1 cellular context compared by ENCODE assay signal in genomic region chr9:34576943-34577634, GRCh38.
TF ChIP-seq lines count a peak whose summit lies in the region.

No MANE protein-coding gene starts in this region.

TF ChIP-seq in K562, 482 proteins besides CTCF, POLR2A, EP300 and RAD21:
- TF ChIP-seq RBM14 (IDR thresholded peaks at IDR 0.05; ENCODE audit: borderline replicate concordance, insufficient read depth, low read depth, low read length): no peak
- TF ChIP-seq COPS2 (conservative IDR thresholded peaks at IDR 0.05): no peak
- TF ChIP-seq HMG20A (CRISPR knock-in tag; conservative IDR thresholded peaks at IDR 0.05): no peak
- TF ChIP-seq SREBF1 (IDR thresholded peaks at IDR 0.05; ENCODE audit: borderline replicate concordance, low read depth, low read length): no peak
- TF ChIP-seq, protein P1, sequence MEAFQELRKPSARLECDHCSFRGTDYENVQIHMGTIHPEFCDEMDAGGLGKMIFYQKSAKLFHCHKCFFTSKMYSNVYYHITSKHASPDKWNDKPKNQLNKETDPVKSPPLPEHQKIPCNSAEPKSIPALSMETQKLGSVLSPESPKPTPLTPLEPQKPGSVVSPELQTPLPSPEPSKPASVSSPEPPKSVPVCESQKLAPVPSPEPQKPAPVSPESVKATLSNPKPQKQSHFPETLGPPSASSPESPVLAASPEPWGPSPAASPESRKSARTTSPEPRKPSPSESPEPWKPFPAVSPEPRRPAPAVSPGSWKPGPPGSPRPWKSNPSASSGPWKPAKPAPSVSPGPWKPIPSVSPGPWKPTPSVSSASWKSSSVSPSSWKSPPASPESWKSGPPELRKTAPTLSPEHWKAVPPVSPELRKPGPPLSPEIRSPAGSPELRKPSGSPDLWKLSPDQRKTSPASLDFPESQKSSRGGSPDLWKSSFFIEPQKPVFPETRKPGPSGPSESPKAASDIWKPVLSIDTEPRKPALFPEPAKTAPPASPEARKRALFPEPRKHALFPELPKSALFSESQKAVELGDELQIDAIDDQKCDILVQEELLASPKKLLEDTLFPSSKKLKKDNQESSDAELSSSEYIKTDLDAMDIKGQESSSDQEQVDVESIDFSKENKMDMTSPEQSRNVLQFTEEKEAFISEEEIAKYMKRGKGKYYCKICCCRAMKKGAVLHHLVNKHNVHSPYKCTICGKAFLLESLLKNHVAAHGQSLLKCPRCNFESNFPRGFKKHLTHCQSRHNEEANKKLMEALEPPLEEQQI (IDR thresholded peaks at IDR 0.05): no peak
- TF ChIP-seq, protein P2, sequence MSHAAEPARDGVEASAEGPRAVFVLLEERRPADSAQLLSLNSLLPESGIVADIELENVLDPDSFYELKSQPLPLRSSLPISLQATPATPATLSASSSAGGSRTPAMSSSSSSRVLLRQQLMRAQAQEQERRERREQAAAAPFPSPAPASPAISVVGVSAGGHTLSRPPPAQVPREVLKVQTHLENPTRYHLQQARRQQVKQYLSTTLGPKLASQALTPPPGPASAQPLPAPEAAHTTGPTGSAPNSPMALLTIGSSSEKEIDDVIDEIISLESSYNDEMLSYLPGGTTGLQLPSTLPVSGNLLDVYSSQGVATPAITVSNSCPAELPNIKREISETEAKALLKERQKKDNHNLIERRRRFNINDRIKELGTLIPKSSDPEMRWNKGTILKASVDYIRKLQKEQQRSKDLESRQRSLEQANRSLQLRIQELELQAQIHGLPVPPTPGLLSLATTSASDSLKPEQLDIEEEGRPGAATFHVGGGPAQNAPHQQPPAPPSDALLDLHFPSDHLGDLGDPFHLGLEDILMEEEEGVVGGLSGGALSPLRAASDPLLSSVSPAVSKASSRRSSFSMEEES (CRISPR knock-in tag; IDR thresholded peaks at IDR 0.05): no peak
- no peak for TF ChIP-seq SNRNP70 (optimal IDR thresholded peaks at IDR 0.05; ENCODE audit: low read depth, low read length)
- no peak for TF ChIP-seq ATF2 (CRISPR knock-in tag; IDR thresholded peaks at IDR 0.05)
- no peak for TF ChIP-seq ZNF3 (CRISPR knock-in tag; IDR thresholded peaks at IDR 0.05)
- TF ChIP-seq ELK1 (CRISPR knock-in tag; IDR thresholded peaks at IDR 0.05): no peak
- TF ChIP-seq, protein P3, sequence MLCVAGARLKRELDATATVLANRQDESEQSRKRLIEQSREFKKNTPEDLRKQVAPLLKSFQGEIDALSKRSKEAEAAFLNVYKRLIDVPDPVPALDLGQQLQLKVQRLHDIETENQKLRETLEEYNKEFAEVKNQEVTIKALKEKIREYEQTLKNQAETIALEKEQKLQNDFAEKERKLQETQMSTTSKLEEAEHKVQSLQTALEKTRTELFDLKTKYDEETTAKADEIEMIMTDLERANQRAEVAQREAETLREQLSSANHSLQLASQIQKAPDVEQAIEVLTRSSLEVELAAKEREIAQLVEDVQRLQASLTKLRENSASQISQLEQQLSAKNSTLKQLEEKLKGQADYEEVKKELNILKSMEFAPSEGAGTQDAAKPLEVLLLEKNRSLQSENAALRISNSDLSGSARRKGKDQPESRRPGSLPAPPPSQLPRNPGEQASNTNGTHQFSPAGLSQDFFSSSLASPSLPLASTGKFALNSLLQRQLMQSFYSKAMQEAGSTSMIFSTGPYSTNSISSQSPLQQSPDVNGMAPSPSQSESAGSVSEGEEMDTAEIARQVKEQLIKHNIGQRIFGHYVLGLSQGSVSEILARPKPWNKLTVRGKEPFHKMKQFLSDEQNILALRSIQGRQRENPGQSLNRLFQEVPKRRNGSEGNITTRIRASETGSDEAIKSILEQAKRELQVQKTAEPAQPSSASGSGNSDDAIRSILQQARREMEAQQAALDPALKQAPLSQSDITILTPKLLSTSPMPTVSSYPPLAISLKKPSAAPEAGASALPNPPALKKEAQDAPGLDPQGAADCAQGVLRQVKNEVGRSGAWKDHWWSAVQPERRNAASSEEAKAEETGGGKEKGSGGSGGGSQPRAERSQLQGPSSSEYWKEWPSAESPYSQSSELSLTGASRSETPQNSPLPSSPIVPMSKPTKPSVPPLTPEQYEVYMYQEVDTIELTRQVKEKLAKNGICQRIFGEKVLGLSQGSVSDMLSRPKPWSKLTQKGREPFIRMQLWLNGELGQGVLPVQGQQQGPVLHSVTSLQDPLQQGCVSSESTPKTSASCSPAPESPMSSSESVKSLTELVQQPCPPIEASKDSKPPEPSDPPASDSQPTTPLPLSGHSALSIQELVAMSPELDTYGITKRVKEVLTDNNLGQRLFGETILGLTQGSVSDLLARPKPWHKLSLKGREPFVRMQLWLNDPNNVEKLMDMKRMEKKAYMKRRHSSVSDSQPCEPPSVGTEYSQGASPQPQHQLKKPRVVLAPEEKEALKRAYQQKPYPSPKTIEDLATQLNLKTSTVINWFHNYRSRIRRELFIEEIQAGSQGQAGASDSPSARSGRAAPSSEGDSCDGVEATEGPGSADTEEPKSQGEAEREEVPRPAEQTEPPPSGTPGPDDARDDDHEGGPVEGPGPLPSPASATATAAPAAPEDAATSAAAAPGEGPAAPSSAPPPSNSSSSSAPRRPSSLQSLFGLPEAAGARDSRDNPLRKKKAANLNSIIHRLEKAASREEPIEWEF (CRISPR knock-in tag; IDR thresholded peaks at IDR 0.05): no peak
- no peak for TF ChIP-seq CCAR2 (IDR thresholded peaks at IDR 0.05; ENCODE audit: low read depth, low read length)
- no peak for TF ChIP-seq DEAF1 (CRISPR knock-in tag; IDR thresholded peaks at IDR 0.05)
- TF ChIP-seq TCFL5 (CRISPR knock-in tag; conservative IDR thresholded peaks at IDR 0.05): no peak
- TF ChIP-seq, protein P4, sequence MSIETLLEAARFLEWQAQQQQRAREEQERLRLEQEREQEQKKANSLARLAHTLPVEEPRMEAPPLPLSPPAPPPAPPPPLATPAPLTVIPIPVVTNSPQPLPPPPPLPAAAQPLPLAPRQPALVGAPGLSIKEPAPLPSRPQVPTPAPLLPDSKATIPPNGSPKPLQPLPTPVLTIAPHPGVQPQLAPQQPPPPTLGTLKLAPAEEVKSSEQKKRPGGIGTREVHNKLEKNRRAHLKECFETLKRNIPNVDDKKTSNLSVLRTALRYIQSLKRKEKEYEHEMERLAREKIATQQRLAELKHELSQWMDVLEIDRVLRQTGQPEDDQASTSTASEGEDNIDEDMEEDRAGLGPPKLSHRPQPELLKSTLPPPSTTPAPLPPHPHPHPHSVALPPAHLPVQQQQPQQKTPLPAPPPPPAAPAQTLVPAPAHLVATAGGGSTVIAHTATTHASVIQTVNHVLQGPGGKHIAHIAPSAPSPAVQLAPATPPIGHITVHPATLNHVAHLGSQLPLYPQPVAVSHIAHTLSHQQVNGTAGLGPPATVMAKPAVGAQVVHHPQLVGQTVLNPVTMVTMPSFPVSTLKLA (conservative IDR thresholded peaks at IDR 0.05): no peak
- TF ChIP-seq TAF9B (IDR thresholded peaks at IDR 0.05; ENCODE audit: partially characterized antibody): no peak
- TF ChIP-seq ZNF140 (CRISPR knock-in tag; IDR thresholded peaks at IDR 0.05): no peak
- no peak for TF ChIP-seq FOXA3 (CRISPR knock-in tag; conservative IDR thresholded peaks at IDR 0.05 in 1 of 2, IDR thresholded peaks at IDR 0.05 in 1 of 2)
